1 cellular context compared by ENCODE assay signal in the genomic region with DNA sequence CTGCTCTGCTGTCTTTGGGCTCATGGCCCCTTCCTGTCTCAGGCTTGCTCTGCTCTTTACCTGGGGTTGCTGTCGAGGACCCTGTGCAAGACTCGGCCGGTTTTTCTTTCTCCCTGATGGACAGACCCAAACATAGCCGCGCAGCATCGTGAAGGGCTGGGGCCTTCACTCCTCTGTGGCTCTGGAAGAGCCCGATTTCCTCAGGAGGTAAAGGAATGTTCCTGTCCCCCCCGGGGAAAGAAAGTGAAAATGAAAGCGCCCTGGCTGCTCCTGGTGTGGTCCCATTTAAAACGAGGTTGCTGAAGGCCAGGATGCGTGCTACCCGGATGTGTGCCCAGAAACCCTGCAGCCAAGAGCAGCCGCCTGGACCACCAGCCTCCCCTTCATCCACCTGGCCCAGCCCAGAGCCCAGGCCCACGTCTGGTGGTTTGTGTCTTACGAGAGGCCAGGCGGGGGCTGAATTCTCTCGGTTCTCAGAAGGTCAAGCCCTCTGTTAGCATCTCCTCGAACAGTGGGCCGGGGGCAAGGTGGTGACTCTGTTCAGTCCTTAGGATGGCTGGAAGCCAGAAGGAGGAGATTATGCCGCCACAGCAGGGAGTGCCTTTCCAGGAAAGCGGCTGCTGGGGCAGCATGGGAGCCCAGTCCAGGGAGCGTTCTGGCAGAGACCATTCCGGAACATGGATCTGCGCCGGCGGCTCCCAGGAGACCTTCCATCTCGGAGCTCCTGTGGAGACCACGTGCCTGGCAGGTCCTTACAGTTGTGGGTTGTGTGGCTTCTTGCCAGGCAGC.
A peak's percentile ranks its signal among the peaks of the same experiment; 100 is the strongest.
TF ChIP-seq lines count a peak whose summit lies in the region.

No MANE protein-coding gene starts in this region.

TF ChIP-seq in HEK293, 187 proteins besides CTCF, POLR2A, EP300 and RAD21 (continued from another document):
- peak; percentile 100 for TF ChIP-seq ZNF600 (tag by site-specific recombination; IDR thresholded peaks at IDR 0.05)
- TF ChIP-seq ZNF302 (tag by site-specific recombination; IDR thresholded peaks at IDR 0.05; ENCODE audit: low read depth), result no peak
- TF ChIP-seq ZNF169 (tag by site-specific recombination; IDR thresholded peaks at IDR 0.05), result no peak
- no peak for TF ChIP-seq ZNF221 (tag by site-specific recombination; IDR thresholded peaks at IDR 0.05; ENCODE audit: borderline replicate concordance)
- no peak for TF ChIP-seq ZXDB (tag by site-specific recombination; IDR thresholded peaks at IDR 0.05)
- TF ChIP-seq ZNF560 (tag by site-specific recombination; IDR thresholded peaks at IDR 0.05; ENCODE audit: borderline replicate concordance), result no peak
- TF ChIP-seq, protein P1, sequence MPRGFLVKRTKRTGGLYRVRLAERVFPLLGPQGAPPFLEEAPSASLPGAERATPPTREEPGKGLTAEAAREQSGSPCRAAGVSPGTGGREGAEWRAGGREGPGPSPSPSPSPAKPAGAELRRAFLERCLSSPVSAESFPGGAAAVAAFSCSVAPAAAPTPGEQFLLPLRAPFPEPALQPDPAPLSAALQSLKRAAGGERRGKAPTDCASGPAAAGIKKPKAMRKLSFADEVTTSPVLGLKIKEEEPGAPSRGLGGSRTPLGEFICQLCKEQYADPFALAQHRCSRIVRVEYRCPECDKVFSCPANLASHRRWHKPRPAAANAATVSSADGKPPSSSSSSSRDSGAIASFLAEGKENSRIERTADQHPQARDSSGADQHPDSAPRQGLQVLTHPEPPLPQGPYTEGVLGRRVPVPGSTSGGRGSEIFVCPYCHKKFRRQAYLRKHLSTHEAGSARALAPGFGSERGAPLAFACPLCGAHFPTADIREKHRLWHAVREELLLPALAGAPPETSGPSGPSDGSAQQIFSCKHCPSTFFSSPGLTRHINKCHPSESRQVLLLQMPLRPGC (tag by site-specific recombination; IDR thresholded peaks at IDR 0.05), result 0 out of 2 replicates have a peak, but pooled peaks have one; percentile 50
- peak; percentile 60; the same call in 1 of the 2 replicates for TF ChIP-seq KLF16 (tag by site-specific recombination; IDR thresholded peaks at IDR 0.05)
- TF ChIP-seq ZBTB21 (tag by site-specific recombination; IDR thresholded peaks at IDR 0.05), result no peak
- TF ChIP-seq ZEB2 (tag by site-specific recombination; IDR thresholded peaks at IDR 0.05), result 0 out of 2 replicates have a peak, but pooled peaks have one; percentile 22
- TF ChIP-seq ZIC2 (tag by site-specific recombination; IDR thresholded peaks at IDR 0.05), result peak; percentile 98
- no peak for TF ChIP-seq ZSCAN16 (tag by site-specific recombination; IDR thresholded peaks at IDR 0.05)
- no peak for TF ChIP-seq ZNF555 (tag by site-specific recombination; conservative IDR thresholded peaks at IDR 0.05)
- TF ChIP-seq WT1 (tag by site-specific recombination; IDR thresholded peaks at IDR 0.05), result no peak
- 0 out of 2 replicates have a peak, but pooled peaks have one; percentile 33 for TF ChIP-seq ZNF2 (tag by site-specific recombination; IDR thresholded peaks at IDR 0.05)
- TF ChIP-seq OSR2 (tag by site-specific recombination; IDR thresholded peaks at IDR 0.05), result peak; percentile 75
- no peak for TF ChIP-seq ZNF654 (tag by site-specific recombination; IDR thresholded peaks at IDR 0.05; ENCODE audit: low read depth)
- peak; percentile 97 for TF ChIP-seq ZNF423 (tag by site-specific recombination; IDR thresholded peaks at IDR 0.05)
- TF ChIP-seq ZNF394 (tag by site-specific recombination; IDR thresholded peaks at IDR 0.05; ENCODE audit: borderline replicate concordance), result 0 out of 2 replicates have a peak, but pooled peaks have one; percentile 28
- TF ChIP-seq ZNF514 (tag by site-specific recombination; IDR thresholded peaks at IDR 0.05), result no peak
- TF ChIP-seq ZFP69B (tag by site-specific recombination; IDR thresholded peaks at IDR 0.05), result no peak
